20 cellular contexts compared by ENCODE assay signal in the genomic region with DNA sequence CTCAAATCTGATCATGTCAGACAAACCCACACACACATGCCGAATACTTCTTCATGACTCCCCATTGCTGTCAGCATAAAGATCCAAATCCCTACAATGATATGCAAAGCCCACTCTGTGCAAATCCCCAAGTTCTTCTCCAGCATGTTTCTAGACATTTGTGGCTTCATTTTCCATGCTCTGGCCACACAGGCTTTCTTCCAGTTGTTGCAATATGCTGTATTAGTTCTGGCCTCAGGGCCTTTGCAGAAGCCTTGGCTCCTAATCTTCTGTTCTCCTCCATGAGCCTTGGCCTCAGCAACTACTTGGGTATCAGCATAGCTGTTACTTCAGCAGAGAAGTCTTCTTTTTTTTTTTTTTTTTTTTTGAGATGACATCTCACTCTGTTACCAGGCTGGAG. TPM values are rescaled to one million over a fixed set of nuclear protein-coding genes. Genes with fewer than 3 reads are reported as not detected.
DNase-seq lines count a peak whose midpoint lies in the region; ATAC-seq, FAIRE-seq and TF ChIP-seq lines count a peak whose summit lies in the region.
"Had no signal": no experiment of that assay in that cellular context is flagged by ENCODE, and none has a peak within 500 bp of the region (broad histone marks: within the 10 kb centered on the region; RNA-seq: fewer than 3 reads in every experiment).

No MANE protein-coding gene starts in this region.

- H2BK120ac ChIP-seq in H1 (replicated peaks; ENCODE audit: low read depth, low read length) (peak overlapping the region; percentile 6), trophoblast cell (ENCODE audit: insufficient read depth, low read length, poor library complexity) (no peak overlapping the region)

- H3K9me3 ChIP-seq in HEK293 (ENCODE audit: control insufficient read depth, insufficient read depth, low read depth, low read length): no peaks in the 10 kb centered on the region
- no peaks in the 10 kb centered on the region for H3K9me3 ChIP-seq in H1 (ENCODE audit: insufficient read depth in 2 of 2, low read depth in 1 of 2, low read length in 1 of 2)
- H3K9me3 ChIP-seq in trophoblast cell (ENCODE audit: insufficient read depth, low read depth, low read length): peaks cover 3% of the 10 kb centered on the region
- no peaks in the 10 kb centered on the region for H3K9me3 ChIP-seq in HAP-1
- H3K9me3 ChIP-seq: A549; BLaER1 treated with 17β-estradiol and CSF1 and Interleukin-3, amounts not matched to agents 10 nM and 100 nM; Caco-2 had no signal

- CTCF ChIA-PET in HEK293 (lab: Yijun Ruan, JAX) (no interaction called here), H1 (lab: Charles Lee; ENCODE audit: partially characterized antibody) (interaction anchor here (0.6 to 1.7 kb wide), 4 partner anchors 20 to 225 kb away, joined by 3 to 5 read pairs (median 4); no protein-coding TSS in a partner anchor)

- 0 out of 2 replicates have a peak overlapping the region, but pooled peaks have one; percentile 65 for H2BK15ac ChIP-seq in H1 (ENCODE audit: low read length)

- H4K12ac ChIP-seq in trophoblast cell (ENCODE audit: low read depth, low read length): no peak overlapping the region

- H3K36me3 ChIP-seq in HEK293 (ENCODE audit: control insufficient read depth in 2 of 2, insufficient read depth in 1 of 2, low read length in 2 of 2): no peaks in the 10 kb centered on the region
- peaks cover 0 to 3% (median 0%) of the 10 kb centered on the region in 4 experiments; a peak in 1 of 8 replicates for H3K36me3 ChIP-seq in H1 (ENCODE audit: control insufficient read depth in 2 of 4, insufficient read depth in 4 of 4, low read length in 3 of 4)
- no peaks in the 10 kb centered on the region for H3K36me3 ChIP-seq in trophoblast cell (ENCODE audit: control insufficient read depth in 1 of 2, insufficient read depth in 2 of 2, low read length in 2 of 2)
- H3K36me3 ChIP-seq in HAP-1 (replicated peaks): no peaks in the 10 kb centered on the region
- H3K36me3 ChIP-seq: BLaER1 treated with 17β-estradiol and CSF1 and Interleukin-3, amounts not matched to agents 10 nM and 100 nM had no signal

- DNase-seq in H1 (ENCODE audit: low read depth in 1 of 2, low spot score in 2 of 2) (no peak), trophoblast cell (peak; percentile 54 to 75), HAP-1 (ENCODE audit: low spot score in 2 of 2) (no peak)
- DNase-seq: AML-193; Caco-2; Calu3; CD4-positive, alpha-beta T cell; CD8-positive, alpha-beta T cell; DMS79 treated with DMSO at 0.1 percent for 48 hours; GF-D8 had no signal

- 0 out of 2 replicates have a peak overlapping the region, but pooled peaks have one; percentile 41 for H2BK20ac ChIP-seq in H1 (ENCODE audit: low read length)

- H3K79me2 ChIP-seq in H1 (ENCODE audit: control insufficient read depth in 1 of 2, insufficient read depth in 2 of 2, low read length in 2 of 2) (no peaks in the 10 kb centered on the region), trophoblast cell (ENCODE audit: control insufficient read depth, insufficient read depth, low read length, poor library complexity) (no peaks in the 10 kb centered on the region)

- 94% methylated on average over 1 of the region's 1 CpG; no CpG with 5 or more reads in 1 of the 2 experiments for WGBS in H1 (ENCODE audit: extremely low coverage in 1 of 2, insufficient coverage in 1 of 2, insufficient read length in 1 of 2, insufficient replicate concordance in 2 of 2, low coverage in 1 of 2, low lambda C conversion rate in 2 of 2, missing lambda C conversion rate in 1 of 2), 2 experiments
- WGBS in trophoblast cell (ENCODE audit: extremely low coverage, insufficient coverage, insufficient read length): no CpG with 5 or more reads among the region's 1 CpG

- H3K79me1 ChIP-seq in H1 (ENCODE audit: low read depth, low read length) (no peaks in the 10 kb centered on the region), trophoblast cell (ENCODE audit: low read length) (no peaks in the 10 kb centered on the region)

- H3K4me1 ChIP-seq in HEK293 (ENCODE audit: control insufficient read depth, insufficient read depth, low read length) (no peaks in the 10 kb centered on the region), H1 (replicated peaks in 1 of 4; ENCODE audit: control insufficient read depth in 3 of 4, insufficient read depth in 4 of 4, low read length in 3 of 4) (peaks cover 0 to 10% (median 9%) of the 10 kb centered on the region in 4 experiments; a peak in 5 of 7 replicates), trophoblast cell (ENCODE audit: control insufficient read depth in 1 of 2, insufficient read depth in 2 of 2, low read length in 2 of 2) (no peaks in the 10 kb centered on the region), HAP-1 (no peaks in the 10 kb centered on the region)
- H3K4me1 ChIP-seq: A549, Caco-2 had no signal

- H3K4ac ChIP-seq in H1 (replicated peaks; ENCODE audit: insufficient read length, low read depth, low read length): no peak overlapping the region
- no peak overlapping the region for H3K4ac ChIP-seq in trophoblast cell (ENCODE audit: low read depth, low read length)

- no peak overlapping the region for H3K23ac ChIP-seq in H1 (ENCODE audit: insufficient read length)
- no peak overlapping the region for H3K23ac ChIP-seq in trophoblast cell (ENCODE audit: low read length)

- H3K27me3 ChIP-seq in H1 (replicated peaks in 1 of 4; ENCODE audit: control insufficient read depth in 3 of 4, extremely low read depth in 1 of 4, insufficient read depth in 3 of 4, low read length in 3 of 4) (no peaks in the 10 kb centered on the region), trophoblast cell (ENCODE audit: insufficient read depth, low read length) (no peaks in the 10 kb centered on the region), HAP-1 (ENCODE audit: low read depth) (peaks cover 7% of the 10 kb centered on the region)

- H4K8ac ChIP-seq in H1 (ENCODE audit: extremely low read depth, insufficient read depth, low read length) (no peak overlapping the region), trophoblast cell (ENCODE audit: low read depth, low read length) (no peak overlapping the region)

- H3K23me2 ChIP-seq in H1 (ENCODE audit: low read depth, low read length): no peaks in the 10 kb centered on the region

- no peak overlapping the region for H2BK5ac ChIP-seq in H1 (ENCODE audit: low read depth, low read length)
- H2BK5ac ChIP-seq in trophoblast cell (ENCODE audit: low read depth, low read length, poor library complexity): no peak overlapping the region

- no peak overlapping the region for H3K18ac ChIP-seq in H1 (ENCODE audit: extremely low read depth, low read length)
- H3K18ac ChIP-seq in trophoblast cell (ENCODE audit: low read length): no peak overlapping the region

- ATAC-seq in GM19467 (IDR thresholded peaks at IDR 0.05; ENCODE audit: unreplicated experiment): no peak
- ATAC-seq: A549; CD8-positive, alpha-beta T cell had no signal

- no peak for TF ChIP-seq CTCF in HEK293 (tag by site-specific recombination; IDR thresholded peaks at IDR 0.05)
- TF ChIP-seq CTCF in H1 (IDR thresholded peaks at IDR 0.05; ENCODE audit: control extremely low read depth in 1 of 3, insufficient read depth in 1 of 3, low read depth in 1 of 3, low read length in 3 of 3): no peak

- H3K56ac ChIP-seq in H1 (replicated peaks; ENCODE audit: insufficient read length, low read depth, low read length): no peak overlapping the region

- H3K9ac ChIP-seq in H1 (replicated peaks in 1 of 4; ENCODE audit: extremely low read depth in 1 of 4, low read depth in 3 of 4, low read length in 3 of 4): no peak overlapping the region
- H3K9ac ChIP-seq in trophoblast cell (ENCODE audit: low read length): no peak overlapping the region
- H3K9ac ChIP-seq: BLaER1 treated with 17β-estradiol and CSF1 and Interleukin-3, amounts not matched to agents 10 nM and 100 nM had no signal

- H3K27ac ChIP-seq in HEK293 (ENCODE audit: extremely low read depth, low read depth, low read length) (no peak overlapping the region), H1 (ENCODE audit: low read depth, low read length) (no peak overlapping the region), trophoblast cell (ENCODE audit: low read depth, low read length) (no peak overlapping the region)
- H3K27ac ChIP-seq: 22Rv1; A549; BLaER1 treated with 17β-estradiol and CSF1 and Interleukin-3, amounts not matched to agents 10 nM and 100 nM; C4-2B had no signal

- no peak overlapping the region for H4K5ac ChIP-seq in H1 (ENCODE audit: insufficient read length, low read depth, low read length)

- POLR2A ChIA-PET in HEK293 (lab: Yijun Ruan, JAX) (no interaction called here), H1 (lab: Charles Lee; ENCODE audit: partially characterized antibody) (no interaction called here)

- no peak for TF ChIP-seq POLR2A in H1 (IDR thresholded peaks at IDR 0.05; ENCODE audit: control extremely low read depth in 1 of 2, low read depth in 2 of 2, low read length in 2 of 2)

- no peak for TF ChIP-seq RAD21 in H1 (IDR thresholded peaks at IDR 0.05 in 1 of 2, conservative IDR thresholded peaks at IDR 0.05 in 1 of 2; ENCODE audit: low read depth in 2 of 2, low read length in 2 of 2)

- no peak for FAIRE-seq in H1 (lab: Jason Lieb, UNC)
- FAIRE-seq: A549, D721Med, G401.6, GM12891, GM19239 had no signal

- H4K91ac ChIP-seq in H1 (replicated peaks; ENCODE audit: insufficient read length, low read length) (peak overlapping the region; percentile 10), trophoblast cell (ENCODE audit: low read depth, low read length) (no peak overlapping the region)

- no peak overlapping the region for H3K4me2 ChIP-seq in H1 (ENCODE audit: insufficient read depth in 1 of 2, low read depth in 2 of 2, low read length in 2 of 2)
- no peak overlapping the region for H3K4me2 ChIP-seq in trophoblast cell (ENCODE audit: low read length)
- H3K4me2 ChIP-seq: A549; BLaER1 treated with 17β-estradiol and CSF1 and Interleukin-3, amounts not matched to agents 10 nM and 100 nM had no signal

- no peak overlapping the region for H2AK5ac ChIP-seq in H1 (ENCODE audit: low read depth, low read length)
- H2AK5ac ChIP-seq in trophoblast cell (ENCODE audit: low read length): no peak overlapping the region

- in situ Hi-C loops in HAP-1 (cut with MboI; ENCODE audit: low sequenced_read_pairs): loop anchor here (25.0 kb wide), 1 partner anchor 450 kb away; no protein-coding TSS in a partner anchor

- H3K4me3 ChIP-seq in HEK293 (ENCODE audit: low read depth, low read length) (no peak overlapping the region), H1 (ENCODE audit: extremely low read depth in 1 of 4, insufficient read depth in 2 of 4, low read depth in 3 of 4, low read length in 4 of 4) (no peak overlapping the region), trophoblast cell (ENCODE audit: low read depth, low read length) (no peak overlapping the region), HAP-1 (no peak overlapping the region)
- H3K4me3 ChIP-seq: A549; BLaER1 treated with 17β-estradiol and CSF1 and Interleukin-3, amounts not matched to agents 10 nM and 100 nM had no signal

- H3K14ac ChIP-seq in H1 (ENCODE audit: insufficient read length): no peak overlapping the region
- no peak overlapping the region for H3K14ac ChIP-seq in trophoblast cell (ENCODE audit: low read length)

- no peak for TF ChIP-seq EP300 in H1 (IDR thresholded peaks at IDR 0.05; ENCODE audit: borderline replicate concordance in 1 of 2, low read depth in 2 of 2, low read length in 2 of 2)

- no peak overlapping the region for H2BK12ac ChIP-seq in H1 (ENCODE audit: low read depth, low read length)
- no peak overlapping the region for H2BK12ac ChIP-seq in trophoblast cell (ENCODE audit: low read length)

- no peaks in the 10 kb centered on the region for H4K20me1 ChIP-seq in H1 (replicated peaks in 1 of 2; ENCODE audit: control insufficient read depth in 1 of 2, insufficient read depth in 2 of 2, low read length in 2 of 2)

- no peak overlapping the region for H2AFZ ChIP-seq in H1 (ENCODE audit: low read length)
- H2AFZ ChIP-seq in trophoblast cell (ENCODE audit: insufficient read depth, low read length, poor library complexity): no peak overlapping the region

RNA-seq across cellular contexts. Expression of gene NAV2, which starts 49.6 kb away (rescaled TPM):
- 66.9 and 73.6 TPM in 2 replicates for total RNA-seq in H1 (2021; fragmentation: NEBNext Ultra II Directional; extraction: Animal tissue kit (Norgen Biotek cat#: 25700))
- polyA plus RNA-seq in H1 (2011; rRNA removed): 35.2 and 35.6 TPM in 2 replicates
- polyA plus RNA-seq in H1 (2011; cell fraction: cytosol; rRNA removed): 21.6 TPM
- polyA plus RNA-seq in H1 (2011; cell fraction: nucleus; rRNA removed): 81.7 TPM
- polyA plus RNA-seq in H1 (2012, experiment 1 of 2): 40.1 to 57.0 TPM (median 50.4 TPM) in 4 replicates
- 6.8 TPM for polyA plus RNA-seq in H1 (2012, experiment 2 of 2)
- 20.8 TPM for polyA plus RNA-seq in H1 (2013, experiment 1 of 2)
- polyA plus RNA-seq in H1 (2013, experiment 2 of 2): 18.0 TPM
- 96.9 and 105 TPM in 2 replicates for polyA minus RNA-seq in H1 (2011; rRNA and poly(A)+ RNA removed)
- polyA minus RNA-seq in H1 (2011; cell fraction: cytosol; rRNA and poly(A)+ RNA removed): 61.2 TPM
- polyA minus RNA-seq in H1 (2011; cell fraction: nucleus; rRNA and poly(A)+ RNA removed): 145 TPM
- 36.1 and 37.2 TPM in 2 replicates for polyA plus RNA-seq in trophoblast cell (2013)

Comparison
In these comparisons a context has a peak if more than half of its experiments do, and no peak if none do; other contexts are left out.
1. DNase-seq: peak in trophoblast cell (2 of 2); none in H1 (0 of 2) and HAP-1 (0 of 2).